ENCODE assay signal across 17 cellular contexts in the genomic region with DNA sequence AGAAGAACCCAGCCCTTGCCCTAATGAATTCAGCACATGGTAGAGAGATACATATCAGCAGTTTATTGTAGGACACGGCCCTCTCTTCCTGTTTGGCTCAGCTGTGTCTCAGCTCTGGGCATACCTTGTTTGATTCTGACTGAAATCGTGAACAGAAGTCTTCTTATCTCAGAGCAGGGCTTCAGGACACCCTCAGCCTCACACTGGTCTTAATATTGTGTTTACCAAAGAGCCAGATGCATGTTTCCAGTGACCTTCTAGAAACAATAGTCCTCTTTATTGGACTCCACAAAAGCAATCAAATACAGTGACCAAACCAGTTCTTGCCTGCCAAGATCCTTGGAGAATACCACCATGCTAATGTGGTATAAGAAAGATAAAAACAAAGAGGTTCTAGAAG.
"Had no signal": no experiment of that assay in that cellular context is flagged by ENCODE, and none has a peak within 500 bp of the region (broad histone marks: within the 10 kb centered on the region; RNA-seq: fewer than 3 reads in every experiment).

No MANE protein-coding gene starts in this region.

- H3K4me3 ChIP-seq: tibial artery had no signal

- H3K4me3 Mint-ChIP-seq: activated CD8-positive, alpha-beta T cell treated with anti-CD3 and anti-CD28 coated beads, Interleukin-2, amount 10 ng/mL, durations not matched to agents 7 days and 5 days; activated naive CD4-positive, alpha-beta T cell treated with anti-CD3 and anti-CD28 coated beads for 36 hours; activated T-helper 1 cell treated with anti-CD3 and anti-CD28 coated beads, Interleukin-12 subunit alpha, Interleukin-12 subunit beta, Interleukin-2, Interleukin-4 antibody, amounts not matched to agents 30 ng/mL and 10 ng/mL and 1 ng/mL, durations not matched to agents 14 hours and 24 hours and 36 hours; brain; endodermal cell; nephron; stimulated activated naive CD8-positive, alpha-beta T cell treated with anti-CD3 and anti-CD28 coated beads, Interleukin-15, amount 100 ng/mL, for 72 hours had no signal

- H3K9me3 Mint-ChIP-seq: activated naive CD4-positive, alpha-beta T cell treated with anti-CD3 and anti-CD28 coated beads for 36 hours; activated T-helper 1 cell treated with anti-CD3 and anti-CD28 coated beads, Interleukin-12 subunit alpha, Interleukin-12 subunit beta, Interleukin-2, Interleukin-4 antibody, amounts not matched to agents 30 ng/mL and 10 ng/mL and 1 ng/mL, durations not matched to agents 14 hours and 24 hours and 36 hours had no signal

- H3K27ac Mint-ChIP-seq: activated CD8-positive, alpha-beta T cell treated with anti-CD3 and anti-CD28 coated beads, Interleukin-2, amount 10 ng/mL, durations not matched to agents 7 days and 5 days; activated naive CD4-positive, alpha-beta T cell treated with anti-CD3 and anti-CD28 coated beads for 36 hours; activated T-helper 1 cell treated with anti-CD3 and anti-CD28 coated beads, Interleukin-12 subunit alpha, Interleukin-12 subunit beta, Interleukin-2, Interleukin-4 antibody, amounts not matched to agents 30 ng/mL and 10 ng/mL and 1 ng/mL, durations not matched to agents 14 hours and 24 hours and 36 hours; brain; endodermal cell; nephron; stimulated activated naive CD8-positive, alpha-beta T cell treated with anti-CD3 and anti-CD28 coated beads, Interleukin-15, amount 100 ng/mL, for 72 hours had no signal

- H3K36me3 Mint-ChIP-seq: brain had no signal

- H3K4me1 ChIP-seq: tibial artery had no signal

- H3K27me3 ChIP-seq: tibial artery had no signal

- H3K9me3 ChIP-seq: tibial artery had no signal

- DNase-seq: activated CD4-positive, alpha-beta T cell treated with anti-CD3 and anti-CD28 coated beads for 4 hours; activated CD8-positive, alpha-beta memory T cell treated with anti-CD3 and anti-CD28 coated beads, Interleukin-2, amount 50 U/mL, for 48 hours; activated CD8-positive, alpha-beta T cell treated with anti-CD3 and anti-CD28 coated beads, Interleukin-2, amount 10 ng/mL, durations not matched to agents 7 days and 5 days; activated naive CD4-positive, alpha-beta T cell treated with anti-CD3 and anti-CD28 coated beads for 36 hours; dermis blood vessel endothelial cell; endodermal cell; glutamatergic neuron; mammary epithelial cell; retina; stimulated activated CD4-positive, alpha-beta T cell treated with anti-CD3 and anti-CD28 coated beads, Interleukin-15, amount 100 ng/mL, for 24 hours; stimulated activated CD4-positive, alpha-beta T cell treated with anti-CD3 and anti-CD28 coated beads, Interleukin-4, amount 100 ng/mL, for 24 hours; stimulated activated naive CD8-positive, alpha-beta T cell treated with anti-CD3 and anti-CD28 coated beads, Interleukin-15, amount 100 ng/mL, for 72 hours; tibial artery had no signal

- H3K36me3 ChIP-seq: tibial artery had no signal

- ATAC-seq: activated CD8-positive, alpha-beta T cell treated with anti-CD3 and anti-CD28 coated beads, Interleukin-2, amount 10 ng/mL, durations not matched to agents 7 days and 5 days; esophagus mucosa; stimulated activated naive CD8-positive, alpha-beta T cell treated with anti-CD3 and anti-CD28 coated beads, Interleukin-15, amount 100 ng/mL, for 72 hours had no signal

- H3K27ac ChIP-seq: tibial artery had no signal
